ENCODE assay signal across 30 cellular contexts in genomic region chr4:6534618-6535328, GRCh38.
"Had no signal": no experiment of that assay in that cellular context is flagged by ENCODE, and none has a peak within 500 bp of the region (broad histone marks: within the 10 kb centered on the region; RNA-seq: fewer than 3 reads in every experiment).

No MANE protein-coding gene starts in this region.

- H3K36me3 ChIP-seq: brain microvascular endothelial cell, esophagus muscularis mucosa, gastrocnemius medialis, WERI-Rb-1 had no signal

- H3K4me3 ChIP-seq: esophagus muscularis mucosa, gastrocnemius medialis had no signal

- H3K4me1 ChIP-seq: esophagus muscularis mucosa, foreskin keratinocyte, gastrocnemius medialis had no signal

- H3K27me3 ChIP-seq: brain microvascular endothelial cell, foreskin keratinocyte had no signal

- H3K27ac ChIP-seq: brain microvascular endothelial cell, esophagus muscularis mucosa, foreskin keratinocyte, gastrocnemius medialis, WERI-Rb-1 had no signal

- DNase-seq: activated B cell treated with CpG ODN at 0.5 μM for 24 hours; activated CD4-positive, alpha-beta memory T cell treated with anti-CD3 and anti-CD28 coated beads, Interleukin-2, amount 10 ng/mL, durations not matched to agents 7 days and 5 days; activated CD4-positive, alpha-beta T cell treated with anti-CD3 and anti-CD28 coated beads for 36 hours; activated CD4-positive, alpha-beta T cell treated with anti-CD3 and anti-CD28 coated beads, Interleukin-2, amount 10 ng/mL, durations not matched to agents 7 days and 5 days; activated CD4-positive, alpha-beta T cell treated with anti-CD3 and anti-CD28 coated beads, Interleukin-2, amount 50 U/mL, for 4 hours; activated CD8-positive, alpha-beta memory T cell treated with anti-CD3 and anti-CD28 coated beads, Interleukin-2, amount 50 U/mL, for 48 hours; activated gamma-delta T cell; activated naive CD4-positive, alpha-beta T cell; activated naive CD4-positive, alpha-beta T cell treated with anti-CD3 and anti-CD28 coated beads, Interleukin-2, amount 10 ng/mL, durations not matched to agents 7 days and 5 days; activated naive CD8-positive, alpha-beta T cell treated with anti-CD3 and anti-CD28 coated beads, Interleukin-2, amount 10 ng/mL, durations not matched to agents 7 days and 5 days; activated T-cell treated with anti-CD3 and anti-CD28 coated beads for 4 hours; activated T-cell treated with anti-CD3 and anti-CD28 coated beads, Interleukin-2, amount 50 U/mL, for 24 hours; activated T-cell treated with anti-CD3 and anti-CD28 coated beads, Interleukin-2, amount 50 U/mL, for 72 hours; anterior cingulate cortex; brain microvascular endothelial cell; cortex of kidney; dermis blood vessel endothelial cell; effector CD4-positive, alpha-beta T cell; effector memory CD8-positive, alpha-beta T cell; erythroblast; foreskin keratinocyte; gastrocnemius medialis; glutamatergic neuron; T-helper 1 cell; T-helper 17 cell; T1000; WERI-Rb-1 had no signal

- ATAC-seq: activated CD4-positive, alpha-beta T cell treated with anti-CD3 and anti-CD28 coated beads for 36 hours; activated CD4-positive, CD25-positive, alpha-beta regulatory T cell treated with anti-CD3 and anti-CD28 coated beads, Interleukin-2, amount 50 U/mL, for 24 hours; activated naive CD4-positive, alpha-beta T cell treated with anti-CD3 and anti-CD28 coated beads, Interleukin-2, amount 50 U/mL, for 72 hours; activated T-cell treated with anti-CD3 and anti-CD28 coated beads, Interleukin-2, amount 50 U/mL, for 72 hours; effector memory CD8-positive, alpha-beta T cell; foreskin keratinocyte; gastrocnemius medialis; T-helper 17 cell had no signal

- H3K9me3 ChIP-seq: gastrocnemius medialis had no signal
